17 cellular contexts compared by ENCODE assay signal in the genomic region with DNA sequence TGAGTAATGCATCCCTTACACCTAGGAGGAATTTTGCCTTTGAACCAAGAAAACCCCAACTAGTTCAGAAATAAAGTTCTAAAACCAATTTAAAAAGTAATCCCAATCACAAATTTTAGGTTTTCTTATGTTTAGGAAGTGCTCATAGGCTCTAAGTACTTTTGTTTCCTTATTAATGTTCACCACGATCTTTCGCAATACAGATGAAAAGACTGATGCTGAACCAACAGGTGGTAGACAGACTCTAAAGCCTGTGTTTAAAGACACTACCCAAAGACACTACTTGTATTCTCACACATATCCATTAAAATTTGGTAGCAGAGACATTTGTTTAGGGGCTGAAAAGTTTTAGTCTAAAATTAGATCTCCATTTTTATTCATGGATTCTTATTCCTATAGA.
"Had no signal": no experiment of that assay in that cellular context is flagged by ENCODE, and none has a peak within 500 bp of the region (broad histone marks: within the 10 kb centered on the region; RNA-seq: fewer than 3 reads in every experiment).

No MANE protein-coding gene starts in this region.

- H3K36me3 ChIP-seq: ovary had no signal

- H3K9me3 ChIP-seq: ovary had no signal

- H3K27me3 ChIP-seq: brain microvascular endothelial cell, ovary had no signal

- H3K27me3 Mint-ChIP-seq: activated naive CD8-positive, alpha-beta T cell treated with anti-CD3 and anti-CD28 coated beads, Interleukin-2, amount 10 ng/mL, durations not matched to agents 7 days and 5 days; effector memory CD8-positive, alpha-beta T cell; stimulated activated naive CD8-positive, alpha-beta T cell treated with anti-CD3 and anti-CD28 coated beads, Interleukin-15, amount 100 ng/mL, for 72 hours; type B pancreatic cell had no signal

- H3K27ac Mint-ChIP-seq: activated naive CD8-positive, alpha-beta T cell treated with anti-CD3 and anti-CD28 coated beads, Interleukin-2, amount 10 ng/mL, durations not matched to agents 7 days and 5 days; effector memory CD8-positive, alpha-beta T cell; stimulated activated naive CD8-positive, alpha-beta T cell treated with anti-CD3 and anti-CD28 coated beads, Interleukin-15, amount 100 ng/mL, for 72 hours; type B pancreatic cell had no signal

- ATAC-seq: effector memory CD8-positive, alpha-beta T cell; left colon; sciatic nerve; stimulated activated naive CD8-positive, alpha-beta T cell treated with anti-CD3 and anti-CD28 coated beads, Interleukin-15, amount 100 ng/mL, for 72 hours had no signal

- DNase-seq: activated CD4-positive, alpha-beta T cell treated with anti-CD3 and anti-CD28 coated beads for 1 hour; activated CD4-positive, alpha-beta T cell treated with anti-CD3 and anti-CD28 coated beads, Interleukin-2, amount 50 U/mL, for 4 hours; activated naive CD4-positive, alpha-beta T cell; activated naive CD8-positive, alpha-beta T cell treated with anti-CD3 and anti-CD28 coated beads, Interleukin-2, amount 10 ng/mL, durations not matched to agents 7 days and 5 days; activated T-cell treated with anti-CD3 and anti-CD28 coated beads for 4 hours; anterior cingulate cortex; brain microvascular endothelial cell; effector memory CD8-positive, alpha-beta T cell; left colon; midbrain; ovary; stimulated activated CD4-positive, alpha-beta T cell treated with anti-CD3 and anti-CD28 coated beads, Interleukin-1b, Interleukin-23, amount 100 ng/mL, for 48 hours; stimulated activated naive CD8-positive, alpha-beta T cell treated with anti-CD3 and anti-CD28 coated beads, Interleukin-15, amount 100 ng/mL, for 72 hours had no signal

- H3K4me3 ChIP-seq: lung, ovary had no signal

- H3K4me3 Mint-ChIP-seq: activated naive CD8-positive, alpha-beta T cell treated with anti-CD3 and anti-CD28 coated beads, Interleukin-2, amount 10 ng/mL, durations not matched to agents 7 days and 5 days; effector memory CD8-positive, alpha-beta T cell; stimulated activated naive CD8-positive, alpha-beta T cell treated with anti-CD3 and anti-CD28 coated beads, Interleukin-15, amount 100 ng/mL, for 72 hours; type B pancreatic cell had no signal

- H3K27ac ChIP-seq: brain microvascular endothelial cell, ovary had no signal

- FAIRE-seq: islet of Langerhans had no signal

- H3K9me3 Mint-ChIP-seq: activated naive CD8-positive, alpha-beta T cell treated with anti-CD3 and anti-CD28 coated beads, Interleukin-2, amount 10 ng/mL, durations not matched to agents 7 days and 5 days; effector memory CD8-positive, alpha-beta T cell; stimulated activated naive CD8-positive, alpha-beta T cell treated with anti-CD3 and anti-CD28 coated beads, Interleukin-15, amount 100 ng/mL, for 72 hours; type B pancreatic cell had no signal
